20 cellular contexts compared by ENCODE assay signal in genomic region chr1:171258943-171259342, GRCh38. TPM values are rescaled to one million over a fixed set of nuclear protein-coding genes. Genes with fewer than 3 reads are reported as not detected.
DNase-seq lines count a peak whose midpoint lies in the region; ATAC-seq and TF ChIP-seq lines count a peak whose summit lies in the region.
"Had no signal": no experiment of that assay in that cellular context is flagged by ENCODE, and none has a peak within 500 bp of the region (broad histone marks: within the 10 kb centered on the region; RNA-seq: fewer than 3 reads in every experiment).

No MANE protein-coding gene starts in this region.

- no peak for TF ChIP-seq EP300 in suprapubic skin (IDR thresholded peaks at IDR 0.05)

- no peak overlapping the region for H3K4me3 Mint-ChIP-seq in endodermal cell
- H3K4me3 Mint-ChIP-seq: B cell; CD4-positive, CD25-positive, alpha-beta regulatory T cell had no signal

- H3K9ac ChIP-seq in HUES64 (ENCODE audit: low read depth, low read length) (no peak overlapping the region), SK-N-MC (ENCODE audit: insufficient read length) (peak overlapping the region; percentile 6), endodermal cell (ENCODE audit: extremely low read depth, low read length, poor library complexity, severe bottlenecking) (no peak overlapping the region)

- TF ChIP-seq CTCF in endodermal cell (conservative IDR thresholded peaks at IDR 0.05) (no peak), suprapubic skin (IDR thresholded peaks at IDR 0.05) (no peak)

- ATAC-seq in GM21717 (IDR thresholded peaks at IDR 0.05; ENCODE audit: unreplicated experiment): no peak
- ATAC-seq: HepG2, PC-3 had no signal

- 74% methylated on average over 2 of the region's 2 CpGs for WGBS in HUES64
- WGBS in endodermal cell (ENCODE audit: insufficient coverage in 1 of 2, insufficient read length in 1 of 2), 2 experiments: 80 to 86% methylated on average over 1 to 2 of the region's 2 CpGs
- 44% methylated on average over 2 of the region's 2 CpGs for WGBS in suprapubic skin

- no peak for TF ChIP-seq POLR2A in suprapubic skin (IDR thresholded peaks at IDR 0.05)

- DNase-seq in SK-N-MC (ENCODE audit: low read depth, low spot score): no peak
- no peak for DNase-seq in endodermal cell
- DNase-seq in suprapubic skin (ENCODE audit: low spot score in 2 of 2): no peak
- no peak for DNase-seq in inferior parietal cortex (ENCODE audit: extremely low spot score)
- DNase-seq in kidney tubule cell (ENCODE audit: low spot score): no peak
- DNase-seq: CD4-positive, CD25-positive, alpha-beta regulatory T cell; DMS53; HCEC 1CT; KG1; NCI-H1436; NCI-H2029 treated with DMSO at 0.1 percent for 48 hours; NCI-H748 treated with DMSO at 0.1 percent for 48 hours; PC-3 had no signal

- no peaks in the 10 kb centered on the region for H3K36me3 Mint-ChIP-seq in endodermal cell (ENCODE audit: low read depth)
- H3K36me3 Mint-ChIP-seq: CD4-positive, CD25-positive, alpha-beta regulatory T cell had no signal

- no peaks in the 10 kb centered on the region for H3K36me3 ChIP-seq in HUES64 (ENCODE audit: insufficient read depth, low read length)
- H3K36me3 ChIP-seq in SK-N-MC (ENCODE audit: insufficient read depth, low read length): no peaks in the 10 kb centered on the region
- no peaks in the 10 kb centered on the region for H3K36me3 ChIP-seq in endodermal cell (ENCODE audit: control insufficient read depth, insufficient read depth, low read length)
- H3K36me3 ChIP-seq in suprapubic skin: no peaks in the 10 kb centered on the region
- H3K36me3 ChIP-seq: SJSA1 had no signal

- H3K9me3 Mint-ChIP-seq in endodermal cell: no peaks in the 10 kb centered on the region
- H3K9me3 Mint-ChIP-seq: CD4-positive, CD25-positive, alpha-beta regulatory T cell had no signal

- peaks cover 9% of the 10 kb centered on the region for H3K4me1 Mint-ChIP-seq in endodermal cell
- H3K4me1 Mint-ChIP-seq: B cell; CD4-positive, CD25-positive, alpha-beta regulatory T cell had no signal

- H3K4me1 ChIP-seq in HUES64 (ENCODE audit: insufficient read depth, low read length) (peaks cover 27% of the 10 kb centered on the region), endodermal cell (ENCODE audit: control insufficient read depth, insufficient read depth, low read length) (peaks cover 17% of the 10 kb centered on the region), suprapubic skin (peaks cover 35% of the 10 kb centered on the region)
- H3K4me1 ChIP-seq: SJSA1 had no signal

- H3K27me3 Mint-ChIP-seq in endodermal cell (ENCODE audit: insufficient read depth): peaks cover 4% of the 10 kb centered on the region

- H3K27me3 ChIP-seq in HUES64 (ENCODE audit: insufficient read depth, low read length) (no peaks in the 10 kb centered on the region), endodermal cell (ENCODE audit: control insufficient read depth, insufficient read depth, low read length, poor library complexity, severe bottlenecking) (no peaks in the 10 kb centered on the region), suprapubic skin (no peaks in the 10 kb centered on the region)
- H3K27me3 ChIP-seq: SJSA1 had no signal

- H3K27ac ChIP-seq in HUES64 (ENCODE audit: low read depth, low read length) (peak overlapping the region; percentile 15), SK-N-MC (peak overlapping the region; percentile 59; the same call in 1 of the 2 replicates), endodermal cell (ENCODE audit: low read depth, low read length) (peak overlapping the region; percentile 33), suprapubic skin (peak overlapping the region; percentile 32)
- H3K27ac ChIP-seq: RWPE1, SJSA1 had no signal

- H3K27ac Mint-ChIP-seq in endodermal cell: no peak overlapping the region
- H3K27ac Mint-ChIP-seq: B cell; CD4-positive, CD25-positive, alpha-beta regulatory T cell had no signal

- H3K4me3 ChIP-seq in HUES64 (ENCODE audit: low read length): no peak overlapping the region
- peak overlapping the region; percentile 11; the same call in 1 of the 2 replicates for H3K4me3 ChIP-seq in SK-N-MC
- no peak overlapping the region for H3K4me3 ChIP-seq in endodermal cell (ENCODE audit: low read length)
- no peak overlapping the region for H3K4me3 ChIP-seq in suprapubic skin
- H3K4me3 ChIP-seq: SJSA1 had no signal

- no peaks in the 10 kb centered on the region for H3K9me3 ChIP-seq in HUES64 (ENCODE audit: insufficient read depth, low read depth, low read length)
- no peaks in the 10 kb centered on the region for H3K9me3 ChIP-seq in SK-N-MC (ENCODE audit: low read depth, low read length)
- H3K9me3 ChIP-seq in endodermal cell (ENCODE audit: control insufficient read depth, low read length): no peaks in the 10 kb centered on the region
- H3K9me3 ChIP-seq in suprapubic skin: no peaks in the 10 kb centered on the region
- H3K9me3 ChIP-seq: SJSA1 had no signal

RNA-seq across cellular contexts. Expression of gene FMO1, which starts 10.6 kb away (rescaled TPM):
- polyA plus RNA-seq in HUES64 (2013, experiment 1 of 2): not detected
- not detected for polyA plus RNA-seq in HUES64 (2013, experiment 2 of 2)
- total RNA-seq in endodermal cell (not detected), suprapubic skin (10 to 100 TPM in 3 of 4 donors, 1 to 10 TPM in 1; 3.1 to 15.5 (median 14.4) TPM)
- polyA plus RNA-seq in endodermal cell (2013, experiment 1 of 2): 0.78 TPM
- polyA plus RNA-seq in endodermal cell (2013, experiment 2 of 2): 0.66 TPM
- total RNA-seq: B cell; CD4-positive, CD25-positive, alpha-beta regulatory T cell; HepG2; NCI-H460; PC-3; SJSA1 had no signal
- polyA plus RNA-seq: CD4-positive, CD25-positive, alpha-beta regulatory T cell; HepG2 had no signal

RNA-seq across cellular contexts. Expression of gene FMO4, which starts 55.0 kb away (rescaled TPM):
- polyA plus RNA-seq in HUES64 (2013, experiment 1 of 2): 1.0 TPM
- polyA plus RNA-seq in HUES64 (2013, experiment 2 of 2): 1.8 TPM
- total RNA-seq in endodermal cell (1 to 10 TPM; 2.5 to 3.5 TPM), suprapubic skin (1 to 10 TPM; 1.5 to 6.6 (median 2.7) TPM)
- polyA plus RNA-seq in endodermal cell (2013, experiment 1 of 2): 2.4 TPM
- polyA plus RNA-seq in endodermal cell (2013, experiment 2 of 2): 4.2 TPM

Comparison
In these comparisons a context has a peak if more than half of its experiments do, and no peak if none do; other contexts are left out.
1. RNA of gene FMO1, which starts 10.6 kb away (total RNA-seq): 3.1 to 15.5 TPM in suprapubic skin; not detected in endodermal cell; every median in the first group is over 4 times any median in the second.
2. Peak in every context shown above with its lines, with median percentiles within 50 percentile points of each other: H3K27ac ChIP-seq.